In genomic region chr4:176422511-176422910, GRCh38 we compare ENCODE assay signal across 24 cellular contexts.
"Had no signal": no experiment of that assay in that cellular context is flagged by ENCODE, and none has a peak within 500 bp of the region (broad histone marks: within the 10 kb centered on the region; RNA-seq: fewer than 3 reads in every experiment).

No MANE protein-coding gene starts in this region.

- H3K4me1 ChIP-seq: breast epithelium, left ventricle myocardium inferior, uterus had no signal

- H3K27me3 ChIP-seq: breast epithelium, uterus had no signal

- H3K27ac ChIP-seq: breast epithelium, left ventricle myocardium inferior, skin epidermis, uterus had no signal

- ATAC-seq: activated naive CD4-positive, alpha-beta T cell treated with anti-CD3 and anti-CD28 coated beads, Interleukin-2, amount 50 U/mL, for 72 hours; esophagus mucosa; naive thymus-derived CD4-positive, alpha-beta T cell; sciatic nerve; stimulated activated effector memory CD8-positive, alpha-beta T cell treated with anti-CD3 and anti-CD28 coated beads, Interleukin-12 subunit alpha, Interleukin-12 subunit beta, amount 100 ng/mL, for 72 hours; stimulated activated naive CD8-positive, alpha-beta T cell treated with anti-CD3 and anti-CD28 coated beads, Interleukin-15, amount 100 ng/mL, for 72 hours had no signal

- H3K4me1 Mint-ChIP-seq: activated CD4-positive, alpha-beta memory T cell treated with anti-CD3 and anti-CD28 coated beads, Interleukin-2, amount 10 ng/mL, durations not matched to agents 7 days and 5 days; activated CD4-positive, alpha-beta T cell treated with anti-CD3 and anti-CD28 coated beads, Interleukin-2, amount 10 ng/mL, durations not matched to agents 7 days and 5 days; memory B cell; naive thymus-derived CD4-positive, alpha-beta T cell; stimulated activated effector memory CD8-positive, alpha-beta T cell treated with anti-CD3 and anti-CD28 coated beads, Interleukin-12 subunit alpha, Interleukin-12 subunit beta, amount 100 ng/mL, for 72 hours; stimulated activated naive CD8-positive, alpha-beta T cell treated with anti-CD3 and anti-CD28 coated beads, Interleukin-15, amount 100 ng/mL, for 72 hours had no signal

- H3K9me3 Mint-ChIP-seq: activated CD4-positive, alpha-beta memory T cell treated with anti-CD3 and anti-CD28 coated beads, Interleukin-2, amount 10 ng/mL, durations not matched to agents 7 days and 5 days; activated CD4-positive, alpha-beta T cell treated with anti-CD3 and anti-CD28 coated beads, Interleukin-2, amount 10 ng/mL, durations not matched to agents 7 days and 5 days; activated naive CD4-positive, alpha-beta T cell treated with anti-CD3 and anti-CD28 coated beads, Interleukin-2, amount 50 U/mL, for 72 hours; activated T-helper 2 cell treated with anti-CD3 and anti-CD28 coated beads, Interferon-gamma antibody, Interleukin-2, Interleukin-4, amounts not matched to agents 10 μg/mL and 5 μg/mL and 100 μg/mL, durations not matched to agents 14 hours and 24 hours and 36 hours; memory B cell; stimulated activated naive CD8-positive, alpha-beta T cell treated with anti-CD3 and anti-CD28 coated beads, Interleukin-15, amount 100 ng/mL, for 72 hours; type B pancreatic cell had no signal

- H3K9me3 ChIP-seq: breast epithelium, left ventricle myocardium inferior, uterus had no signal

- FAIRE-seq: endothelial cell of umbilical vein, islet of Langerhans had no signal

- H3K36me3 Mint-ChIP-seq: activated naive CD4-positive, alpha-beta T cell treated with anti-CD3 and anti-CD28 coated beads, Interleukin-2, amount 50 U/mL, for 72 hours; memory B cell; naive thymus-derived CD4-positive, alpha-beta T cell; stimulated activated effector memory CD8-positive, alpha-beta T cell treated with anti-CD3 and anti-CD28 coated beads, Interleukin-12 subunit alpha, Interleukin-12 subunit beta, amount 100 ng/mL, for 72 hours; type B pancreatic cell had no signal

- H3K27ac Mint-ChIP-seq: activated CD4-positive, alpha-beta memory T cell treated with anti-CD3 and anti-CD28 coated beads, Interleukin-2, amount 10 ng/mL, durations not matched to agents 7 days and 5 days; activated CD4-positive, alpha-beta T cell treated with anti-CD3 and anti-CD28 coated beads, Interleukin-2, amount 10 ng/mL, durations not matched to agents 7 days and 5 days; activated naive CD4-positive, alpha-beta T cell treated with anti-CD3 and anti-CD28 coated beads, Interleukin-2, amount 50 U/mL, for 72 hours; activated T-helper 2 cell treated with anti-CD3 and anti-CD28 coated beads, Interferon-gamma antibody, Interleukin-2, Interleukin-4, amounts not matched to agents 10 μg/mL and 5 μg/mL and 100 μg/mL, durations not matched to agents 14 hours and 24 hours and 36 hours; memory B cell; naive thymus-derived CD4-positive, alpha-beta T cell; stimulated activated effector memory CD8-positive, alpha-beta T cell treated with anti-CD3 and anti-CD28 coated beads, Interleukin-12 subunit alpha, Interleukin-12 subunit beta, amount 100 ng/mL, for 72 hours; stimulated activated naive CD8-positive, alpha-beta T cell treated with anti-CD3 and anti-CD28 coated beads, Interleukin-15, amount 100 ng/mL, for 72 hours; type B pancreatic cell had no signal

- H3K27me3 Mint-ChIP-seq: activated CD4-positive, alpha-beta memory T cell treated with anti-CD3 and anti-CD28 coated beads, Interleukin-2, amount 10 ng/mL, durations not matched to agents 7 days and 5 days; activated CD4-positive, alpha-beta T cell treated with anti-CD3 and anti-CD28 coated beads, Interleukin-2, amount 10 ng/mL, durations not matched to agents 7 days and 5 days; stimulated activated naive CD8-positive, alpha-beta T cell treated with anti-CD3 and anti-CD28 coated beads, Interleukin-15, amount 100 ng/mL, for 72 hours; type B pancreatic cell had no signal

- DNase-seq: activated CD4-positive, alpha-beta memory T cell treated with anti-CD3 and anti-CD28 coated beads, Interleukin-2, amount 10 ng/mL, durations not matched to agents 7 days and 5 days; activated CD4-positive, alpha-beta T cell treated with anti-CD3 and anti-CD28 coated beads for 1 hour; activated CD4-positive, alpha-beta T cell treated with anti-CD3 and anti-CD28 coated beads, Interleukin-2, amount 10 ng/mL, durations not matched to agents 7 days and 5 days; activated T-cell treated with anti-CD3 and anti-CD28 coated beads, Interleukin-2, amount 50 U/mL, for 48 hours; central memory CD4-positive, alpha-beta T cell; foreskin fibroblast; left ventricle myocardium inferior; midbrain; naive thymus-derived CD4-positive, alpha-beta T cell; stimulated activated CD4-positive, alpha-beta T cell treated with anti-CD3 and anti-CD28 coated beads, Interleukin-4, amount 100 ng/mL, for 24 hours; stimulated activated naive CD8-positive, alpha-beta T cell treated with anti-CD3 and anti-CD28 coated beads, Interleukin-15, amount 100 ng/mL, for 72 hours; T-helper 2 cell; uterus had no signal

- H3K36me3 ChIP-seq: breast epithelium, left ventricle myocardium inferior, uterus had no signal

- H3K4me3 ChIP-seq: breast epithelium, left ventricle myocardium inferior, skin epidermis, uterus had no signal

- H3K4me3 Mint-ChIP-seq: activated CD4-positive, alpha-beta memory T cell treated with anti-CD3 and anti-CD28 coated beads, Interleukin-2, amount 10 ng/mL, durations not matched to agents 7 days and 5 days; activated CD4-positive, alpha-beta T cell treated with anti-CD3 and anti-CD28 coated beads, Interleukin-2, amount 10 ng/mL, durations not matched to agents 7 days and 5 days; memory B cell; naive thymus-derived CD4-positive, alpha-beta T cell; stimulated activated effector memory CD8-positive, alpha-beta T cell treated with anti-CD3 and anti-CD28 coated beads, Interleukin-12 subunit alpha, Interleukin-12 subunit beta, amount 100 ng/mL, for 72 hours; stimulated activated naive CD8-positive, alpha-beta T cell treated with anti-CD3 and anti-CD28 coated beads, Interleukin-15, amount 100 ng/mL, for 72 hours; type B pancreatic cell had no signal
